In genomic region chr11:112159098-112159761, GRCh38 we compare ENCODE assay signal across 2 cellular contexts.
TF ChIP-seq lines count a peak whose summit lies in the region.

No MANE protein-coding gene starts in this region.

TF ChIP-seq in GM12878, 131 proteins besides CTCF, POLR2A, EP300 and RAD21:
- TF ChIP-seq ATF7 (IDR thresholded peaks at IDR 0.05; ENCODE audit: low read depth) (0 out of 2 replicates have a peak, but pooled peaks have one; percentile 26), BRCA1 (IDR thresholded peaks at IDR 0.05; ENCODE audit: low read depth, low read length) (no peak), SPI1 (IDR thresholded peaks at IDR 0.05; ENCODE audit: borderline replicate concordance, insufficient read depth, low read depth, low read length) (peak; percentile 13; the same call in 1 of the 2 replicates), MYC (IDR thresholded peaks at IDR 0.05; ENCODE audit: insufficient read depth, insufficient read length, insufficient replicate concordance, low read length, severe bottlenecking) (no peak), IKZF1 (conservative IDR thresholded peaks at IDR 0.05) (no peak)

TF ChIP-seq in SK-N-SH, 30 proteins besides CTCF, POLR2A, EP300 and RAD21:
- no peak for TF ChIP-seq MEF2A (IDR thresholded peaks at IDR 0.05; ENCODE audit: borderline replicate concordance, low read depth)
- TF ChIP-seq FOXM1 (IDR thresholded peaks at IDR 0.05; ENCODE audit: low read depth): no peak
- no peak for TF ChIP-seq TAF1 (IDR thresholded peaks at IDR 0.05; ENCODE audit: borderline replicate concordance, low read depth, low read length)
- TF ChIP-seq MAX (IDR thresholded peaks at IDR 0.05; ENCODE audit: low read depth): no peak
- TF ChIP-seq PBX3 (IDR thresholded peaks at IDR 0.05): no peak
- no peak for TF ChIP-seq SIN3A (IDR thresholded peaks at IDR 0.05; ENCODE audit: borderline replicate concordance, low read depth, low read length)
